13 cellular contexts compared by ENCODE assay signal in genomic region chr11:123616505-123617198, GRCh38. TPM values are rescaled to one million over a fixed set of nuclear protein-coding genes. Genes with fewer than 3 reads are reported as not detected.
DNase-seq lines count a peak whose midpoint lies in the region; ATAC-seq and TF ChIP-seq lines count a peak whose summit lies in the region.
"Had no signal": no experiment of that assay in that cellular context is flagged by ENCODE, and none has a peak within 500 bp of the region (broad histone marks: within the 10 kb centered on the region; RNA-seq: fewer than 3 reads in every experiment).

No MANE protein-coding gene starts in this region.

- H3K4me1 Mint-ChIP-seq in Calu3 (ENCODE audit: low read depth, unreplicated experiment) = no peaks in the 10 kb centered on the region

- no peak overlapping the region for H3K27ac Mint-ChIP-seq in Calu3 (ENCODE audit: unreplicated experiment)
- H3K27ac Mint-ChIP-seq: type B pancreatic cell had no signal

- no peak overlapping the region for H3K4me3 Mint-ChIP-seq in Calu3 (ENCODE audit: low read depth, unreplicated experiment)
- H3K4me3 Mint-ChIP-seq: type B pancreatic cell had no signal

- intact Hi-C loops in adrenal gland (cut with DNase I) = no loop called here
- intact Hi-C loops in head of caudate nucleus (cut with DNase I) = no loop called here
- intact Hi-C loops in Calu3 (cut with micrococcal nuclease; ENCODE audit: unreplicated experiment) = no loop called here

- DNase-seq in AG09309 (ENCODE audit: low read depth) = peak; percentile 48
- peak; percentile 81 to 96 (median 95) for DNase-seq in adrenal gland
- DNase-seq in head of caudate nucleus = peak; percentile 51 to 94 (median 80)
- DNase-seq in occipital lobe (lab: John Stamatoyannopoulos, UW) = peak; percentile 33
- DNase-seq in NCI-H82 (lab: John Stamatoyannopoulos, UW) = no peak
- no peak for DNase-seq in Calu3
- DNase-seq in KG1 (lab: John Stamatoyannopoulos, UW) = no peak
- DNase-seq: activated CD8-positive, alpha-beta memory T cell treated with anti-CD3 and anti-CD28 coated beads, Interleukin-2, amount 50 U/mL, for 4 hours; NCI-H748 treated with DMSO at 0.1 percent for 48 hours; stimulated activated CD4-positive, alpha-beta T cell treated with anti-CD3 and anti-CD28 coated beads, Interleukin-2, amount 100 ng/mL, for 48 hours had no signal

- H3K9me3 ChIP-seq in adrenal gland (replicated peaks in 1 of 3) = no peaks in the 10 kb centered on the region

- peaks cover 0 to 14% of the 10 kb centered on the region in 2 donors for H3K4me1 ChIP-seq in adrenal gland (replicated peaks in 1 of 2)

- no peaks in the 10 kb centered on the region for H3K9me3 Mint-ChIP-seq in Calu3 (ENCODE audit: low read depth, unreplicated experiment)
- H3K9me3 Mint-ChIP-seq: type B pancreatic cell had no signal

- no peaks in the 10 kb centered on the region for H3K27me3 Mint-ChIP-seq in Calu3 (ENCODE audit: unreplicated experiment)
- H3K27me3 Mint-ChIP-seq: type B pancreatic cell had no signal

- TF ChIP-seq CTCF in AG09309 (IDR thresholded peaks at IDR 0.05; ENCODE audit: control insufficient read depth, insufficient read depth, low read depth, low read length, missing control alignments) = no peak
- TF ChIP-seq CTCF in adrenal gland (IDR thresholded peaks at IDR 0.05) = no peak
- TF ChIP-seq CTCF in Calu3 (IDR thresholded peaks at IDR 0.05; ENCODE audit: unreplicated experiment) = no peak

- BruUV-seq in Calu3 (replicated peaks; lab: Mats Ljungman, UMichigan) = no TSS peak

- H3K27ac ChIP-seq in adrenal gland = peak overlapping the region; percentile 14 to 67 (median 52)

- ATAC-seq in GM19324 (IDR thresholded peaks at IDR 0.05; ENCODE audit: low FRiP score, unreplicated experiment) = no peak

- no peaks in the 10 kb centered on the region for H3K36me3 Mint-ChIP-seq in Calu3 (ENCODE audit: insufficient read depth, unreplicated experiment)

- WGBS in adrenal gland, 4 donors = 42 to 49% (median 46%) methylated on average over 10 to 11 of the region's 11 CpGs

- TF ChIP-seq POLR2A in adrenal gland (IDR thresholded peaks at IDR 0.05) = peak in 1 of 2 donors; percentile 48

- H3K36me3 ChIP-seq in adrenal gland (replicated peaks in 1 of 2) = peaks cover 0 to 74% of the 10 kb centered on the region in 2 donors

- H3K4me3 ChIP-seq in AG09309 (ENCODE audit: control insufficient read depth, low read depth, low read length) = no peak overlapping the region
- no peak overlapping the region for H3K4me3 ChIP-seq in adrenal gland

- H3K27me3 ChIP-seq in adrenal gland = no peaks in the 10 kb centered on the region

- CTCF ChIA-PET in Calu3 (lab: Charles Lee) = no interaction called here

RNA-seq across cellular contexts. Expression of gene SCN3B, which starts 37.8 kb away (rescaled TPM):
- total RNA-seq in adrenal gland = 1 to 10 TPM in 4 of 8 donors, under 1 TPM in 3, not detected in 1; 0.36 to 9.5 (median 1.7) TPM
- polyA plus RNA-seq in adrenal gland = 10 to 100 TPM in 1 of 3 donors, 1 to 10 TPM in 2; 2.3 to 10.5 (median 7.0) TPM
- total RNA-seq in occipital lobe = 54.4 TPM
- 0.10 and 0.45 TPM in 2 replicates for total RNA-seq in Calu3 (2022)
- total RNA-seq: T-helper 1 cell treated with Interleukin-12 subunit alpha and Interleukin-12 subunit beta and Interleukin-4 antibody, amounts not matched to agents 30 ng/mL and 1 ng/mL, for 36 hours had no signal

Comparison
In these comparisons a context has a peak if more than half of its experiments do, and no peak if none do; other contexts are left out.
1. DNase-seq: peak in AG09309 (single experiment), adrenal gland (7 of 7), head of caudate nucleus (42 of 42) and occipital lobe (single experiment); none in NCI-H82 (single experiment), Calu3 (single experiment) and KG1 (single experiment).